Comparison of ENCODE assay signal across 8 cellular contexts in the genomic region with DNA sequence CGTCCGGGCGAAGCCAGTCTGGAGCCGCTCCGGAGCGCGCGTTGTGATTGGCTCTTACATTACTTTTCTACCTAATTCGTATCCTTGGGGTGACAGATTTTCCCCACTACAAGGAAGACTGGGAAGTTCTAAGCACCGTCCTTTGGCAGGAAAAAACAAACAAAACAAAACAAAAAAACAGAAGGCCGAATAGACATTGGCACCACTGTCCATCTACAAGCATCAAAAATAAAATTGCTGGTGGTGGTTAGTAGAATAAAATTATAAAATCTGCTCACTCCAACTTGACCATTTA. TPM values are rescaled to one million over a fixed set of nuclear protein-coding genes. Genes with fewer than 3 reads are reported as not detected.
DNase-seq lines count a peak whose midpoint lies in the region; ATAC-seq, FAIRE-seq and TF ChIP-seq lines count a peak whose summit lies in the region.

No MANE protein-coding gene starts in this region.

- H3K36me3 Mint-ChIP-seq in activated CD8-positive, alpha-beta memory T cell treated with anti-CD3 and anti-CD28 coated beads, Interleukin-2, amount 10 ng/mL, durations not matched to agents 7 days and 5 days: peaks cover 7% of the 10 kb centered on the region
- H3K36me3 Mint-ChIP-seq in nephron progenitor cell (ENCODE audit: low read depth): no peaks in the 10 kb centered on the region

- H3K4me3 Mint-ChIP-seq in activated CD8-positive, alpha-beta memory T cell treated with anti-CD3 and anti-CD28 coated beads, Interleukin-2, amount 10 ng/mL, durations not matched to agents 7 days and 5 days: peak overlapping the region; percentile 96
- peak overlapping the region; percentile 94 for H3K4me3 Mint-ChIP-seq in nephron progenitor cell

- peak; percentile 50 for ATAC-seq in activated CD8-positive, alpha-beta memory T cell treated with anti-CD3 and anti-CD28 coated beads, Interleukin-2, amount 10 ng/mL, durations not matched to agents 7 days and 5 days
- ATAC-seq in HG02840 (IDR thresholded peaks at IDR 0.05; ENCODE audit: low FRiP score, unreplicated experiment): peak; percentile 37

- no peaks in the 10 kb centered on the region for H3K36me3 ChIP-seq in Peyer's patch
- H3K36me3 ChIP-seq in esophagus (ENCODE audit: control insufficient read depth in 2 of 2, insufficient read depth in 2 of 2, low read length in 1 of 2): no peaks in the 10 kb centered on the region

- TF ChIP-seq POLR2A in Peyer's patch (IDR thresholded peaks at IDR 0.05): no peak

- no peaks in the 10 kb centered on the region for H3K9me3 Mint-ChIP-seq in activated CD8-positive, alpha-beta memory T cell treated with anti-CD3 and anti-CD28 coated beads, Interleukin-2, amount 10 ng/mL, durations not matched to agents 7 days and 5 days (ENCODE audit: low read depth)
- H3K9me3 Mint-ChIP-seq in nephron progenitor cell: no peaks in the 10 kb centered on the region

- TF ChIP-seq CTCF in Peyer's patch (IDR thresholded peaks at IDR 0.05) (no peak), nephron progenitor cell (IDR thresholded peaks at IDR 0.05) (no peak)

- H3K4me1 Mint-ChIP-seq in activated CD8-positive, alpha-beta memory T cell treated with anti-CD3 and anti-CD28 coated beads, Interleukin-2, amount 10 ng/mL, durations not matched to agents 7 days and 5 days: peaks cover 19% of the 10 kb centered on the region
- peaks cover 57% of the 10 kb centered on the region for H3K4me1 Mint-ChIP-seq in nephron progenitor cell

- H3K27ac ChIP-seq in Peyer's patch (peak overlapping the region; percentile 91 to 100 (median 96)), esophagus (ENCODE audit: low read depth in 2 of 2, low read length in 1 of 2) (peak overlapping the region; percentile 89 to 96)

- no peak for FAIRE-seq in urothelium cell line (lab: Jason Lieb, UNC)

- H3K9me3 ChIP-seq in Peyer's patch: no peaks in the 10 kb centered on the region
- no peaks in the 10 kb centered on the region for H3K9me3 ChIP-seq in esophagus (ENCODE audit: control insufficient read depth in 2 of 2, insufficient read depth in 1 of 2, low read depth in 1 of 2, low read length in 1 of 2)

- no peak for DNase-seq in activated CD8-positive, alpha-beta memory T cell treated with anti-CD3 and anti-CD28 coated beads, Interleukin-2, amount 10 ng/mL, durations not matched to agents 7 days and 5 days
- no peak for DNase-seq in activated CD8-positive, alpha-beta memory T cell treated with anti-CD3 and anti-CD28 coated beads for 24 hours
- peak in 1 of 3 donors; percentile 62 for DNase-seq in Peyer's patch
- peak; percentile 57 for DNase-seq in nephron progenitor cell
- DNase-seq in urothelium cell line (ENCODE audit: low spot score): no peak
- DNase-seq in stimulated activated CD4-positive, alpha-beta T cell treated with anti-CD3 and anti-CD28 coated beads, Interleukin-12 subunit alpha, Interleukin-12 subunit beta, amount 100 ng/mL, for 4 hours: no peak

- WGBS in esophagus, 2 donors: 3% methylated on average over 11 of the region's 11 CpGs

- H3K4me3 ChIP-seq in Peyer's patch (peak overlapping the region; percentile 72 to 93 (median 77)), esophagus (ENCODE audit: low read depth in 1 of 2, low read length in 2 of 2) (peak overlapping the region; percentile 63 to 68)

- H3K27ac Mint-ChIP-seq in activated CD8-positive, alpha-beta memory T cell treated with anti-CD3 and anti-CD28 coated beads, Interleukin-2, amount 10 ng/mL, durations not matched to agents 7 days and 5 days: peak overlapping the region; percentile 95
- peak overlapping the region; percentile 98 for H3K27ac Mint-ChIP-seq in nephron progenitor cell

- CTCF ChIA-PET in activated CD8-positive, alpha-beta memory T cell treated with anti-CD3 and anti-CD28 coated beads, Interleukin-2, amount 10 ng/mL, durations not matched to agents 7 days and 5 days (lab: Charles Lee): no interaction called here

- H3K4me1 ChIP-seq in Peyer's patch: peaks cover 0 to 17% (median 3%) of the 10 kb centered on the region in 4 donors
- H3K4me1 ChIP-seq in esophagus (ENCODE audit: control insufficient read depth in 2 of 2, insufficient read depth in 2 of 2, low read length in 1 of 2): no peaks in the 10 kb centered on the region

- H3K27me3 ChIP-seq in Peyer's patch (no peaks in the 10 kb centered on the region), esophagus (ENCODE audit: control insufficient read depth in 1 of 2, insufficient read depth in 2 of 2, low read length in 2 of 2) (no peaks in the 10 kb centered on the region)

- H3K27me3 Mint-ChIP-seq in activated CD8-positive, alpha-beta memory T cell treated with anti-CD3 and anti-CD28 coated beads, Interleukin-2, amount 10 ng/mL, durations not matched to agents 7 days and 5 days: peaks cover 29% of the 10 kb centered on the region
- peaks cover 6% of the 10 kb centered on the region for H3K27me3 Mint-ChIP-seq in nephron progenitor cell (ENCODE audit: low read depth, poor library complexity)

RNA-seq across cellular contexts. Expression of a gene that starts 0.7 kb away (rescaled TPM):
- total RNA-seq in activated CD8-positive, alpha-beta memory T cell treated with anti-CD3 and anti-CD28 coated beads, Interleukin-2, amount 10 ng/mL, durations not matched to agents 7 days and 5 days: 10 to 100 TPM; 18.6 to 21.3 TPM
- total RNA-seq in Peyer's patch: 100 to 1,000 TPM in 1 of 4 donors, 10 to 100 TPM in 3; 32.2 to 101 (median 37.9) TPM
- 1 to 10 TPM; 6.4 to 8.1 TPM for polyA plus RNA-seq in esophagus
